22 cellular contexts compared by ENCODE assay signal in genomic region chr16:88366032-88366703, GRCh38. TPM values are rescaled to one million over a fixed set of nuclear protein-coding genes. Genes with fewer than 3 reads are reported as not detected.
DNase-seq lines count a peak whose midpoint lies in the region; ATAC-seq, FAIRE-seq and TF ChIP-seq lines count a peak whose summit lies in the region.
"Had no signal": no experiment of that assay in that cellular context is flagged by ENCODE, and none has a peak within 500 bp of the region (broad histone marks: within the 10 kb centered on the region; RNA-seq: fewer than 3 reads in every experiment).

No MANE protein-coding gene starts in this region.

- peaks cover 2 to 17% of the 10 kb centered on the region in 2 experiments; a peak in 3 of 5 replicates for H3K27me3 ChIP-seq in HepG2 (ENCODE audit: control insufficient read depth in 1 of 2, insufficient read depth in 2 of 2, low read length in 2 of 2)
- no peaks in the 10 kb centered on the region for H3K27me3 ChIP-seq in right lobe of liver
- H3K27me3 ChIP-seq in IMR-90 (ENCODE audit: control insufficient read depth, insufficient read depth, low read length): peaks cover 8% of the 10 kb centered on the region
- H3K27me3 ChIP-seq: BLaER1 had no signal

- H3K4me1 ChIP-seq in HepG2 (ENCODE audit: insufficient read depth, low read length) (no peaks in the 10 kb centered on the region), right lobe of liver (no peaks in the 10 kb centered on the region), IMR-90 (ENCODE audit: control insufficient read depth, insufficient read depth, low read length) (no peaks in the 10 kb centered on the region)
- H3K4me1 ChIP-seq: BLaER1 had no signal

- H3K9me3 Mint-ChIP-seq in immature natural killer cell: peaks cover 0 to 11% (median 2%) of the 10 kb centered on the region in 6 donors

- H3K36me3 ChIP-seq in HepG2 (replicated peaks in 1 of 2; ENCODE audit: control insufficient read depth in 1 of 2, insufficient read depth in 2 of 2, low read length in 2 of 2): no peaks in the 10 kb centered on the region
- H3K36me3 ChIP-seq in right lobe of liver: no peaks in the 10 kb centered on the region
- no peaks in the 10 kb centered on the region for H3K36me3 ChIP-seq in IMR-90 (ENCODE audit: control insufficient read depth, insufficient read depth, low read length)
- H3K36me3 ChIP-seq: BLaER1 had no signal

- BruUV-seq in HepG2 (replicated peaks; lab: Mats Ljungman, UMichigan): no TSS peak
- BruUV-seq in IMR-90 (replicated peaks; lab: Mats Ljungman, UMichigan): no TSS peak

- H3K9me3 ChIP-seq in HepG2 (ENCODE audit: low read length) (no peaks in the 10 kb centered on the region), right lobe of liver (no peaks in the 10 kb centered on the region), IMR-90 (ENCODE audit: control insufficient read depth, insufficient read depth, low read length) (peaks cover 15% of the 10 kb centered on the region)

- no peak overlapping the region for H2BK120ac ChIP-seq in IMR-90 (ENCODE audit: low read depth, low read length)

- H3K9ac ChIP-seq in HepG2 (ENCODE audit: insufficient read depth, low read depth, low read length) (no peak overlapping the region), IMR-90 (ENCODE audit: low read depth, low read length) (no peak overlapping the region)
- H3K9ac ChIP-seq: BLaER1 had no signal

- no peak overlapping the region for H3K23ac ChIP-seq in IMR-90 (ENCODE audit: low read depth, low read length)

- peak overlapping the region; percentile 16 for H2BK5ac ChIP-seq in IMR-90 (ENCODE audit: low read depth, low read length, poor library complexity, severe bottlenecking)

- H3K4me2 ChIP-seq in HepG2 (ENCODE audit: low read depth, low read length): no peak overlapping the region
- no peak overlapping the region for H3K4me2 ChIP-seq in IMR-90 (ENCODE audit: low read depth, low read length)
- H3K4me2 ChIP-seq: BLaER1 had no signal

- dilution Hi-C loops in IMR-90 (cut with HindIII; ENCODE audit: low sequenced_read_pairs, unreplicated experiment): no loop called here

- H2AK5ac ChIP-seq in IMR-90 (ENCODE audit: low read depth, low read length): peak overlapping the region; percentile 12; the same call in 1 of the 2 replicates

- no peak overlapping the region for H2AFZ ChIP-seq in HepG2 (ENCODE audit: low read length)
- no peak overlapping the region for H2AFZ ChIP-seq in IMR-90 (replicated peaks; ENCODE audit: low read length, poor library complexity)

- ATAC-seq in HepG2 (no peak), right lobe of liver (no peak), IMR-90 (ENCODE audit: low read depth) (no peak)

- WGBS in HepG2 (ENCODE audit: low lambda C conversion rate): under 1% methylated on average over 4 of the region's 4 CpGs
- 47% methylated on average over 4 of the region's 4 CpGs for WGBS in right lobe of liver (ENCODE audit: insufficient coverage, low coverage, low lambda C conversion rate, missing lambda C conversion rate)
- 90% methylated on average over 4 of the region's 4 CpGs; no CpG with 5 or more reads in 1 of the 2 experiments for WGBS in IMR-90 (ENCODE audit: extremely low coverage in 2 of 2, insufficient read length in 1 of 2), 2 experiments

- H3K4ac ChIP-seq in IMR-90 (ENCODE audit: low read depth, low read length): no peak overlapping the region

- H4K5ac ChIP-seq in IMR-90 (ENCODE audit: low read depth, low read length): no peak overlapping the region

- H3K4me3 ChIP-seq in HepG2 (replicated peaks in 1 of 3; ENCODE audit: insufficient read depth in 1 of 3, low read depth in 2 of 3, low read length in 3 of 3): no peak overlapping the region
- no peak overlapping the region for H3K4me3 ChIP-seq in right lobe of liver
- no peak overlapping the region for H3K4me3 ChIP-seq in IMR-90 (ENCODE audit: insufficient read depth, low read depth, low read length)
- H3K4me3 ChIP-seq: BLaER1 had no signal

- no peak for FAIRE-seq in HepG2 (lab: Jason Lieb, UNC)
- FAIRE-seq: A204.1, D721Med, GM12891, GM18507 had no signal

- H2BK15ac ChIP-seq in IMR-90 (ENCODE audit: low read depth, low read length): no peak overlapping the region

- no peaks in the 10 kb centered on the region for H3K79me2 ChIP-seq in HepG2 (ENCODE audit: insufficient read depth, low read length)

- TF ChIP-seq EP300 in HepG2 (IDR thresholded peaks at IDR 0.05; ENCODE audit: low read depth in 2 of 2, low read length in 2 of 2): no peak
- no peak for TF ChIP-seq EP300 in HepG2 (CRISPR knock-in tag; IDR thresholded peaks at IDR 0.05; ENCODE audit: borderline replicate concordance)

- no peak overlapping the region for H3K18ac ChIP-seq in IMR-90 (ENCODE audit: low read depth, low read length)

- H3K79me1 ChIP-seq in IMR-90 (ENCODE audit: low read depth in 1 of 2, low read length in 2 of 2): no peaks in the 10 kb centered on the region

- H2AK9ac ChIP-seq in IMR-90 (replicated peaks; ENCODE audit: low read depth, low read length, poor library complexity): no peak overlapping the region

- H3K56ac ChIP-seq in IMR-90 (ENCODE audit: extremely low read depth, insufficient read depth, low read length): no peak overlapping the region

- TF ChIP-seq RAD21 in HepG2 (CRISPR knock-in tag; IDR thresholded peaks at IDR 0.05): no peak
- TF ChIP-seq RAD21 in IMR-90 (IDR thresholded peaks at IDR 0.05; ENCODE audit: low read length): no peak

- CTCF ChIA-PET in HepG2 (lab: Yijun Ruan, JAX; ENCODE audit: low intra/inter-chr PET ratio, low total read pairs): no interaction called here
- CTCF ChIA-PET in IMR-90 (lab: Yijun Ruan, JAX): no interaction called here

- POLR2A ChIA-PET in HepG2 (lab: Yijun Ruan, JAX) (no interaction called here), IMR-90 (lab: Charles Lee; ENCODE audit: unreplicated experiment) (no interaction called here)

- intact Hi-C loops in HepG2 (cut with micrococcal nuclease; ENCODE audit: unreplicated experiment) (no loop called here), right lobe of liver (cut with DNase I) (no loop called here), IMR-90 (cut with micrococcal nuclease) (no loop called here)

- no peak overlapping the region for H2BK20ac ChIP-seq in IMR-90 (ENCODE audit: low read depth, low read length)

- no peaks in the 10 kb centered on the region for H3K4me1 Mint-ChIP-seq in immature natural killer cell
- H3K4me1 Mint-ChIP-seq: CD8-positive, alpha-beta memory T cell had no signal

- in situ Hi-C loops in HepG2 (cut with HindIII; ENCODE audit: extremely low pct_ligation_motif_present, low pct_unique_long_range_greater_than_20kb) (no loop called here), IMR-90 (cut with MboI; ENCODE audit: low sequenced_read_pairs) (no loop called here)

- TF ChIP-seq POLR2A in HepG2 (IDR thresholded peaks at IDR 0.05; ENCODE audit: insufficient read depth in 1 of 2, low read depth in 2 of 2, low read length in 2 of 2) (no peak), right lobe of liver (IDR thresholded peaks at IDR 0.05) (no peak), IMR-90 (IDR thresholded peaks at IDR 0.05; ENCODE audit: low read depth, low read length) (no peak)

- no peak overlapping the region for H3K4me3 Mint-ChIP-seq in immature natural killer cell
- H3K4me3 Mint-ChIP-seq: B cell; CD4-positive, alpha-beta T cell; CD8-positive, alpha-beta memory T cell had no signal

- H4K91ac ChIP-seq in IMR-90 (ENCODE audit: insufficient read depth, low read depth, low read length): no peak overlapping the region

- H4K20me1 ChIP-seq in HepG2 (ENCODE audit: insufficient read depth, low read length): no peaks in the 10 kb centered on the region
- H4K20me1 ChIP-seq in IMR-90 (ENCODE audit: insufficient read depth, low read length): no peaks in the 10 kb centered on the region
- H4K20me1 ChIP-seq: BLaER1 had no signal

- TF ChIP-seq CTCF in HepG2 (CRISPR knock-in tag; IDR thresholded peaks at IDR 0.05) (no peak), right lobe of liver (IDR thresholded peaks at IDR 0.05) (no peak), IMR-90 (conservative IDR thresholded peaks at IDR 0.05; ENCODE audit: low read depth, low read length) (no peak)

- no peaks in the 10 kb centered on the region for H3K36me3 Mint-ChIP-seq in immature natural killer cell

- H4K8ac ChIP-seq in IMR-90 (ENCODE audit: low read depth in 2 of 2, low read length in 2 of 2): no peak overlapping the region

- H3K27me3 Mint-ChIP-seq in immature natural killer cell (ENCODE audit: low read depth in 3 of 3): peaks cover 0 to 2% (median 2%) of the 10 kb centered on the region in 3 donors

- H3K14ac ChIP-seq in IMR-90 (replicated peaks; ENCODE audit: low read depth, low read length): no peak overlapping the region

- DNase-seq in HepG2 (ENCODE audit: low spot score) (no peak), right lobe of liver (no peak), IMR-90 (no peak), immature natural killer cell (peak; percentile 6 to 28 (median 17)), NCI-H1417 treated with DMSO at 0.1 percent for 48 hours (lab: John Stamatoyannopoulos, UW) (no peak), NCI-H82 treated with DMSO at 0.1 percent for 48 hours (lab: John Stamatoyannopoulos, UW; ENCODE audit: unreplicated experiment) (no peak), DMS 273 (lab: John Stamatoyannopoulos, UW; ENCODE audit: unreplicated experiment) (no peak)
- DNase-seq: CD4-positive, alpha-beta T cell; DMS53; DMS79 treated with DMSO at 0.1 percent for 48 hours; GF-D8; GOT3; HCEC 1CT had no signal

- H3K27ac ChIP-seq in HepG2 (ENCODE audit: extremely low read length, insufficient read depth, low read length) (no peak overlapping the region), right lobe of liver (no peak overlapping the region), IMR-90 (ENCODE audit: insufficient read depth, low read length) (no peak overlapping the region)
- H3K27ac ChIP-seq: 22Rv1, BLaER1, C4-2B had no signal

- peaks cover 3% of the 10 kb centered on the region; the same call in 1 of the 2 replicates for H3K9me1 ChIP-seq in IMR-90 (ENCODE audit: insufficient read depth, low read length)

- H3K27ac Mint-ChIP-seq in immature natural killer cell: no peak overlapping the region
- H3K27ac Mint-ChIP-seq: B cell; CD4-positive, alpha-beta T cell; CD8-positive, alpha-beta memory T cell had no signal

RNA-seq across cellular contexts. Expression of gene ZNF469, which starts 16.6 kb away (rescaled TPM):
- total RNA-seq in HepG2 (2016; rRNA removed; fragmentation: Illumina TruSeq; extraction: Trizol) (not detected in 2 replicates), right lobe of liver (1 to 10 TPM in 2 of 6 experiments, under 1 TPM in 4; 0.22 to 1.3 (median 0.37) TPM), IMR-90 (2012; rRNA removed) (1.1 and 1.4 TPM in 2 replicates)
- total RNA-seq in HepG2 (2016; cell fraction: cytosol; rRNA removed; fragmentation: Illumina TruSeq; extraction: Trizol; ENCODE audit: low read depth): not detected in 2 replicates
- not detected in 2 replicates for total RNA-seq in HepG2 (2016; cell fraction: insoluble cytoplasmic fraction; rRNA removed; fragmentation: Illumina TruSeq; extraction: Trizol)
- total RNA-seq in HepG2 (2016; cell fraction: membrane; rRNA removed; fragmentation: Illumina TruSeq; extraction: Trizol): not detected in 2 replicates
- total RNA-seq in HepG2 (2016; cell fraction: nucleus; rRNA removed; fragmentation: Illumina TruSeq; extraction: Trizol): not detected in 2 replicates
- polyA plus RNA-seq in HepG2 (2011; rRNA removed) (not detected in 2 replicates), IMR-90 (2012; rRNA removed) (13.3 and 16.4 TPM in 2 replicates), immature natural killer cell (under 1 TPM in 2 of 3 donors, not detected in 1; 0.11 to 0.65 TPM)
- not detected in 2 replicates for polyA plus RNA-seq in HepG2 (2011; cell fraction: cytosol; rRNA removed)
- polyA plus RNA-seq in HepG2 (2011; cell fraction: nucleus; rRNA removed): 0.02 TPM in 1 of 2 replicates, not detected in the other
- not detected in 2 replicates for polyA plus RNA-seq in HepG2 (2012)
- not detected in 2 replicates for polyA plus RNA-seq in HepG2 (2016; cell fraction: cytosol; fragmentation: Illumina TruSeq; extraction: Trizol; ENCODE audit: low read depth)
- polyA plus RNA-seq in HepG2 (2016; cell fraction: insoluble cytoplasmic fraction; fragmentation: Illumina TruSeq; extraction: Trizol; ENCODE audit: low read depth): not detected in 2 replicates
- not detected in 2 replicates for polyA plus RNA-seq in HepG2 (2016; cell fraction: membrane; fragmentation: Illumina TruSeq; extraction: Trizol; ENCODE audit: low read depth)
- polyA plus RNA-seq in HepG2 (2016; cell fraction: nucleus; fragmentation: Illumina TruSeq; extraction: Trizol; ENCODE audit: insufficient read depth, low read depth): not detected in 2 replicates
- polyA minus RNA-seq in HepG2 (2011; rRNA and poly(A)+ RNA removed; ENCODE audit: low replicate concordance): not detected in 2 replicates
- not detected in 2 replicates for polyA minus RNA-seq in HepG2 (2011; cell fraction: cytosol; rRNA and poly(A)+ RNA removed)
- polyA minus RNA-seq in HepG2 (2011; cell fraction: nucleus; rRNA and poly(A)+ RNA removed): not detected in 2 replicates
- polyA plus RNA-seq in IMR-90 (2012; cell fraction: cytosol; rRNA removed): 5.1 and 8.8 TPM in 2 replicates
- polyA plus RNA-seq in IMR-90 (2012; cell fraction: nucleus; rRNA removed; ENCODE audit: low replicate concordance): 32.3 and 70.4 TPM in 2 replicates

Comparison
In these comparisons a context has a peak if more than half of its experiments do, and no peak if none do; other contexts are left out.
1. DNase-seq: peak in immature natural killer cell (3 of 3); none in HepG2 (single experiment), right lobe of liver (0 of 3), IMR-90 (single experiment), NCI-H1417 treated with DMSO at 0.1 percent for 48 hours (single experiment), NCI-H82 treated with DMSO at 0.1 percent for 48 hours (single experiment) and DMS 273 (single experiment).